Comparison of ENCODE assay signal across 8 cellular contexts in the genomic region with DNA sequence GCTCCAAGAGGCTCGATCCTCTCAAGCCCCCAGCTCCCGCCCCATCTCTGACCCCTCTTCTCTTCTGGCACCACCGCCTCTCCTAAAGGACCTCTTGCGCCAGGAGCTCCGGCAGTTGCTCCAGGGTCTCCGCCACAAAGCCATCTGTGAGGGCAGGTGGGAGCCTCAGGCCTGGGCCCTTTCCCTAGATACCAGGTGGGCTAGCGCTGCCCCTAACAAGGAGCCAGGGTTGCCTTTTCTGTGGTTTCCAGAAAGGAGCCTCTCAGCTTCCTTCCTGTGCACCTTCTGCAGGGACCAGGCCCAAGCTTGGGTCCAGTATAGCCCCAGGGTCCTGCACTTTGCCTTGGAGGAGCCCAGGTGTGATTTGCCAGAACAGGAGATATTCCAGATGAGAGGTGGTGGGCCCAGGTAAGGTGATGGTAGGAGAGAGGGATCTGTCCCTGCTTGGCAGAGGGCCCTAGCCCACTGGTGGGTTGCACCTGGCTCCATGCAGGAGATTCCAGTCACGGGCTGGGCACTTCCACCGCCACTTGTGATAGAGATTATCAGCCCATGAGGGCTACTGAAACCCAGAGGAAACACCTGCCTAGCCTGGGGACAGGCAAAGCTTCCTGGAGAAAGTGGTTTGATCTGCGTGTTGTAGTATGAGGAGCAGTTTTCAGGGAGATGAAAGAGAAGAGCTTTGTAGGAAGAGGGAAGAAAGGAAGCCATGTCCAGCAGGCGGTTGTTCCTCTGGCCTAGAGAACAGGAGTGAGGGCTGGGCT. TPM values are rescaled to one million over a fixed set of nuclear protein-coding genes. Genes with fewer than 3 reads are reported as not detected.
DNase-seq lines count a peak whose midpoint lies in the region; ATAC-seq and TF ChIP-seq lines count a peak whose summit lies in the region.

No MANE protein-coding gene starts in this region.

- DNase-seq in GM23248 (no peak), RWPE1 (ENCODE audit: low spot score) (no peak), fibroblast of lung (ENCODE audit: low read depth in 2 of 2) (no peak), gastrocnemius medialis (peak in 1 of 2 donors; percentile 36), cerebellar cortex (ENCODE audit: low spot score) (no peak), NCI-H1092 (lab: John Stamatoyannopoulos, UW) (no peak), omental fat pad (ENCODE audit: low spot score) (no peak)

- CTCF ChIA-PET in RWPE1 (lab: Yijun Ruan, JAX) = interaction anchor here (0.6 to 1.5 kb wide), 7 partner anchors 13 to 579 kb away, joined by 3 to 5 read pairs (median 4); no protein-coding TSS in a partner anchor

- no peaks in the 10 kb centered on the region for H3K27me3 ChIP-seq in GM23248 (replicated peaks; ENCODE audit: insufficient read depth)
- H3K27me3 ChIP-seq in fibroblast of lung (ENCODE audit: control insufficient read depth, insufficient read depth, low read length) = no peaks in the 10 kb centered on the region
- no peaks in the 10 kb centered on the region for H3K27me3 ChIP-seq in gastrocnemius medialis

- H3K4me2 ChIP-seq in GM23248 (ENCODE audit: unreplicated experiment) (peak overlapping the region; percentile 86), fibroblast of lung (ENCODE audit: extremely low read depth, insufficient read depth, low read length) (peak overlapping the region; percentile 69)

- TF ChIP-seq CTCF in RWPE1 (conservative IDR thresholded peaks at IDR 0.05; ENCODE audit: low read depth) (no peak), fibroblast of lung (conservative IDR thresholded peaks at IDR 0.05 in 1 of 2, IDR thresholded peaks at IDR 0.05 in 1 of 2; ENCODE audit: low read depth in 1 of 2, low read length in 2 of 2) (no peak), gastrocnemius medialis (IDR thresholded peaks at IDR 0.05 in 4 of 5, conservative IDR thresholded peaks at IDR 0.05 in 1 of 5) (no peak), omental fat pad (IDR thresholded peaks at IDR 0.05) (no peak)

- no peaks in the 10 kb centered on the region for H3K36me3 ChIP-seq in GM23248 (ENCODE audit: low read depth)
- no peaks in the 10 kb centered on the region for H3K36me3 ChIP-seq in fibroblast of lung (ENCODE audit: control insufficient read depth, insufficient read depth, low read length)
- H3K36me3 ChIP-seq in gastrocnemius medialis = no peaks in the 10 kb centered on the region

- POLR2A ChIA-PET in RWPE1 (lab: Yijun Ruan, JAX; ENCODE audit: low non-redundant PET) = interaction anchor here (0.7 kb wide), 1 partner anchor 54 kb away, joined by 3 read pairs; no protein-coding TSS in a partner anchor

- peaks cover 25% of the 10 kb centered on the region; the same call in 1 of the 2 replicates for H3F3A ChIP-seq in GM23248 (ENCODE audit: insufficient read depth)

- H4K20me1 ChIP-seq in GM23248 (ENCODE audit: insufficient read depth) (no peaks in the 10 kb centered on the region), fibroblast of lung (ENCODE audit: control insufficient read depth, extremely low read depth, insufficient read depth, low read length) (no peaks in the 10 kb centered on the region)

- peak overlapping the region; percentile 74 for H3K4me3 ChIP-seq in GM23248
- H3K4me3 ChIP-seq in fibroblast of lung (replicated peaks in 1 of 4; ENCODE audit: control extremely low read depth in 1 of 4, insufficient read depth in 1 of 4, low read depth in 3 of 4, low read length in 4 of 4) = peak overlapping the region; percentile 42 to 67 (median 58)
- H3K4me3 ChIP-seq in gastrocnemius medialis = peak overlapping the region; percentile 63 to 95 (median 70)

- H2AFZ ChIP-seq in GM23248 = peak overlapping the region; percentile 74; the same call in 1 of the 2 replicates
- H2AFZ ChIP-seq in fibroblast of lung (ENCODE audit: low read length) = no peak overlapping the region

- TF ChIP-seq POLR2A in gastrocnemius medialis (IDR thresholded peaks at IDR 0.05) = no peak

- ATAC-seq in gastrocnemius medialis (no peak), omental fat pad (ENCODE audit: low FRiP score) (no peak), GM21423 (IDR thresholded peaks at IDR 0.05; ENCODE audit: unreplicated experiment) (no peak)

- in situ Hi-C loops in GM23248 (cut with MboI) = no loop called here
- in situ Hi-C loops in gastrocnemius medialis (cut with MboI; ENCODE audit: low sequenced_read_pairs in 4 of 4) = loop anchor here in 1 of 4 donors (10.0 kb wide), 1 partner anchor 52 kb away; no protein-coding TSS in a partner anchor

- H3K27ac ChIP-seq in GM23248 (no peak overlapping the region), RWPE1 (peak overlapping the region; percentile 87), fibroblast of lung (ENCODE audit: insufficient read depth, low read length) (no peak overlapping the region), gastrocnemius medialis (peak overlapping the region in 2 of 4 donors; percentile 79 to 83)

- H3K9ac ChIP-seq in GM23248 (peak overlapping the region; percentile 84), fibroblast of lung (ENCODE audit: insufficient read depth, low read length) (no peak overlapping the region)

- H3K9me3 ChIP-seq in GM23248 (ENCODE audit: low read depth) (no peaks in the 10 kb centered on the region), fibroblast of lung (ENCODE audit: control insufficient read depth, insufficient read depth, low read depth, low read length) (no peaks in the 10 kb centered on the region), gastrocnemius medialis (no peaks in the 10 kb centered on the region)

- H3K4me1 ChIP-seq in GM23248 (ENCODE audit: insufficient read depth) (peaks cover 12% of the 10 kb centered on the region), fibroblast of lung (ENCODE audit: control insufficient read depth, extremely low read depth, insufficient read depth, low read length) (peaks cover 3% of the 10 kb centered on the region), gastrocnemius medialis (peaks cover 0 to 17% of the 10 kb centered on the region in 2 donors)

- no peaks in the 10 kb centered on the region for H3K9me2 ChIP-seq in GM23248 (ENCODE audit: insufficient read depth)

- 68 to 73% methylated on average over 10 to 11 of the region's 11 CpGs for WGBS in GM23248 (ENCODE audit: low coverage in 1 of 2, low lambda C conversion rate in 2 of 2, missing lambda C conversion rate in 2 of 2), 2 experiments

- intact Hi-C loops in gastrocnemius medialis (cut with DNase I; ENCODE audit: low total_unique reads) = loop anchor here (5.0 kb wide), 1 partner anchor 40 kb away; a partner anchor contains a TSS

- H3K79me2 ChIP-seq in GM23248 (ENCODE audit: insufficient read depth) = no peaks in the 10 kb centered on the region
- H3K79me2 ChIP-seq in fibroblast of lung (ENCODE audit: control insufficient read depth, insufficient read depth, low read length) = no peaks in the 10 kb centered on the region

RNA-seq across cellular contexts. Expression of a gene that starts 1.0 kb away (rescaled TPM):
- total RNA-seq in GM23248 (2014; rRNA removed; shearing (Covaris generic)) = 3.1 and 4.7 TPM in 2 replicates
- polyA plus RNA-seq in GM23248 (2016; fragmentation: Nextera tagmentation; extraction: Ambion mirVana) (4.3 and 5.3 TPM in 2 replicates), fibroblast of lung (0.63 and 0.94 TPM in 2 replicates)
- total RNA-seq in fibroblast of lung (1.0 and 3.5 TPM in 2 replicates), gastrocnemius medialis (1 to 10 TPM in 2 of 4 donors, under 1 TPM in 2; 0.73 to 2.9 (median 1.2) TPM), omental fat pad (1 to 10 TPM; 2.3 to 3.6 (median 2.8) TPM)
- polyA plus RNA-seq in fibroblast of lung (2012) = 2.9 and 3.4 TPM in 2 replicates
- polyA minus RNA-seq in fibroblast of lung (ENCODE audit: low replicate concordance) = 2.7 and 2.8 TPM in 2 replicates

RNA-seq across cellular contexts. Expression of a gene that starts 13.4 kb away (rescaled TPM):
- total RNA-seq in GM23248 (2014; rRNA removed; shearing (Covaris generic)) = 123 and 221 TPM in 2 replicates
- polyA plus RNA-seq in GM23248 (2016; fragmentation: Nextera tagmentation; extraction: Ambion mirVana) (27.3 and 28.9 TPM in 2 replicates), fibroblast of lung (40.6 and 40.7 TPM in 2 replicates)
- total RNA-seq in fibroblast of lung (46.0 and 55.0 TPM in 2 replicates), gastrocnemius medialis (10 to 100 TPM; 63.5 to 97.8 (median 72.1) TPM), omental fat pad (10 to 100 TPM; 20.3 to 67.9 (median 42.6) TPM)
- 81.3 and 83.0 TPM in 2 replicates for polyA plus RNA-seq in fibroblast of lung (2012)
- 130 and 150 TPM in 2 replicates for polyA minus RNA-seq in fibroblast of lung (ENCODE audit: low replicate concordance)

RNA-seq across cellular contexts. Expression of a gene that starts 17.7 kb away (rescaled TPM):
- 122 and 140 TPM in 2 replicates for total RNA-seq in GM23248 (2014; rRNA removed; shearing (Covaris generic))
- polyA plus RNA-seq in GM23248 (2016; fragmentation: Nextera tagmentation; extraction: Ambion mirVana) (174 and 177 TPM in 2 replicates), fibroblast of lung (83.5 and 89.0 TPM in 2 replicates)
- total RNA-seq in fibroblast of lung (102 and 121 TPM in 2 replicates), gastrocnemius medialis (100 to 1,000 TPM; 156 to 242 (median 195) TPM), omental fat pad (100 to 1,000 TPM; 111 to 223 (median 139) TPM)
- 57.6 and 91.7 TPM in 2 replicates for polyA plus RNA-seq in fibroblast of lung (2012)
- polyA minus RNA-seq in fibroblast of lung (ENCODE audit: low replicate concordance) = 203 and 207 TPM in 2 replicates

RNA-seq across cellular contexts. Expression of a gene that starts 22.6 kb away (rescaled TPM):
- 42.9 and 51.1 TPM in 2 replicates for total RNA-seq in GM23248 (2014; rRNA removed; shearing (Covaris generic))
- polyA plus RNA-seq in GM23248 (2016; fragmentation: Nextera tagmentation; extraction: Ambion mirVana) = 16.7 and 21.0 TPM in 2 replicates
- 9.1 and 12.8 TPM in 2 replicates for total RNA-seq in fibroblast of lung
- polyA plus RNA-seq in fibroblast of lung = 11.2 and 17.5 TPM in 2 replicates
- polyA plus RNA-seq in fibroblast of lung (2012) = 10.7 and 15.7 TPM in 2 replicates
- 38.1 and 39.7 TPM in 2 replicates for polyA minus RNA-seq in fibroblast of lung (ENCODE audit: low replicate concordance)
- 10 to 100 TPM; 53.1 to 68.3 (median 55.3) TPM for total RNA-seq in gastrocnemius medialis
- 10 to 100 TPM; 18.1 to 67.5 (median 23.1) TPM for total RNA-seq in omental fat pad

RNA-seq across cellular contexts. Expression of a gene that starts 38.8 kb away (rescaled TPM):
- 20.6 and 22.2 TPM in 2 replicates for total RNA-seq in GM23248 (2014; rRNA removed; shearing (Covaris generic))
- 34.4 and 34.6 TPM in 2 replicates for polyA plus RNA-seq in GM23248 (2016; fragmentation: Nextera tagmentation; extraction: Ambion mirVana)
- total RNA-seq in fibroblast of lung = 13.6 and 19.5 TPM in 2 replicates
- polyA plus RNA-seq in fibroblast of lung = 3.3 and 3.4 TPM in 2 replicates
- 5.4 and 7.3 TPM in 2 replicates for polyA plus RNA-seq in fibroblast of lung (2012)
- 16.0 and 30.7 TPM in 2 replicates for polyA minus RNA-seq in fibroblast of lung (ENCODE audit: low replicate concordance)
- total RNA-seq in gastrocnemius medialis = under 1 TPM in 3 of 4 donors, not detected in 1; 0.16 to 0.63 (median 0.29) TPM
- total RNA-seq in omental fat pad = 1 to 10 TPM in 3 of 4 donors, under 1 TPM in 1; 0.31 to 7.4 (median 4.0) TPM
